In the genomic region with DNA sequence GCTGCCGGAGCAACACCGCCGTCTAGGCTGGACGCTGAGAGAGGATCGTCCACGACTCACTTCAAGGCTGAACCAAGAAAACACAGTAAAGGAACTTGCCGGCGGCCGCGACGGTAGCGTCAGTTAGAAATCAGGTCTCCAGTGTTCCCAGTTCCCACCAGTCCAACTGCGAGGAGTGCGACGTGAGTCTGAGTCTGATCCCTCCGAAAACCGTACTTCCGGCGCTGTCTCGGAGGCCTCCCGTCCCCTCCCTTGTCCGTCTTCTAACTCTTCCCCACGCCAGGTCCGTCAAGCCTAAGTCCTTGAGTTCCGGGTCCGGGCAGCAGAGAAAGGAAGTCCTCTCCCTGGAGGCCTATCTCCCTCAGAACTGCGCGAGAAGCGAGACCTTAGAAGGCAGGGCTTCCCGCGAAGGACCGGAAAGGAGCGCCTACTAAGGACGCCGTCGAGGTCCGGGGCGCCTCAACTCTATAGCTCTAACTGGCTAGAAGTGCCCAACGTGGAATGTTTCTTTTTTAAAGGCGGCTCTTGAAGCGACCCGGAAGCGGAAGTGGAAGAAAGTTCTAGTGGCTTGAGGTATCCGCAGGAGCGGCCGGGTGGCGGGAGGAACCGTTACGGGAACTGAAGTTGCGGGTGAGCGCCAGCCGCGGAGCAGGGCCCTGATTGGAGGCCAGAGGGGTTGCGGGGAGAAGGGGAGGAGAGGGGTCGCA, we compare ENCODE assay signal across 8 cellular contexts. TPM values are rescaled to one million over a fixed set of nuclear protein-coding genes. Genes with fewer than 3 reads are reported as not detected.
DNase-seq lines count a peak whose midpoint lies in the region; ATAC-seq and FAIRE-seq lines count a peak whose summit lies in the region.

A gene with protein sequence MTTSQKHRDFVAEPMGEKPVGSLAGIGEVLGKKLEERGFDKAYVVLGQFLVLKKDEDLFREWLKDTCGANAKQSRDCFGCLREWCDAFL (plus strand): TSS at position 563 of the 707 bp plus-strand sequence. CDS start 748 bp downstream, outside the sequence.
A gene with protein sequence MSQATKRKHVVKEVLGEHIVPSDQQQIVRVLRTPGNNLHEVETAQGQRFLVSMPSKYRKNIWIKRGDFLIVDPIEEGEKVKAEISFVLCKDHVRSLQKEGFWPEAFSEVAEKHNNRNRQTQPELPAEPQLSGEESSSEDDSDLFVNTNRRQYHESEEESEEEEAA (minus strand): TSS at position 217 of the 707 bp plus-strand sequence. CDS start 1,768 bp downstream, outside the sequence.

- peaks cover 24 to 29% of the 10 kb centered on the region in 2 donors for H3K4me1 Mint-ChIP-seq in effector memory CD8-positive, alpha-beta T cell (ENCODE audit: low read depth in 2 of 2)
- H3K4me1 Mint-ChIP-seq in memory B cell = peaks cover 21% of the 10 kb centered on the region

- H3K27ac Mint-ChIP-seq in effector memory CD8-positive, alpha-beta T cell = peak within 1 kb of the TSS; percentile 96 to 97
- peak within 1 kb of the TSS; percentile 99 for H3K27ac Mint-ChIP-seq in memory B cell

- H3K27me3 Mint-ChIP-seq in effector memory CD8-positive, alpha-beta T cell = no peaks in the 10 kb centered on the region
- no peaks in the 10 kb centered on the region for H3K27me3 Mint-ChIP-seq in memory B cell

- DNase-seq in COLO668 (lab: John Stamatoyannopoulos, UW; ENCODE audit: unreplicated experiment) (peak; percentile 96), HTR-8/SVneo (ENCODE audit: insufficient read length, low spot score) (peak; percentile 98), NOMO-1 treated with DMSO at 0.1 percent for 48 hours (lab: John Stamatoyannopoulos, UW; ENCODE audit: unreplicated experiment) (peak; percentile 100), memory B cell (ENCODE audit: low spot score in 2 of 2) (peak; percentile 93 to 96)
- peak; percentile 92 to 97 (median 93) for DNase-seq in effector memory CD8-positive, alpha-beta T cell
- peak; percentile 83 for DNase-seq in stimulated activated CD8-positive, alpha-beta memory T cell treated with anti-CD3 and anti-CD28 coated beads, Interleukin-12 subunit alpha, Interleukin-12 subunit beta, amount 100 ng/mL, for 1 hour (ENCODE audit: low read depth)

- peak; percentile 65 for ATAC-seq in GM21381 (IDR thresholded peaks at IDR 0.05; ENCODE audit: unreplicated experiment)
- ATAC-seq in effector memory CD8-positive, alpha-beta T cell (replicated peaks) = peak; percentile 78
- ATAC-seq in memory B cell (ENCODE audit: low read depth) = peak; percentile 70

- POLR2A ChIA-PET in activated CD8-positive, alpha-beta memory T cell treated with anti-CD3 and anti-CD28 coated beads for 36 hours (lab: Charles Lee) = interaction anchor here (0.8 to 1.5 kb wide), 2 partner anchors 102 to 112 kb away, joined by 3 to 7 read pairs; a partner anchor contains a TSS

- no peaks in the 10 kb centered on the region for H3K9me3 Mint-ChIP-seq in effector memory CD8-positive, alpha-beta T cell
- H3K9me3 Mint-ChIP-seq in memory B cell = no peaks in the 10 kb centered on the region

- FAIRE-seq in HTR-8/SVneo (lab: Jason Lieb, UNC) = peak; percentile 97

- CTCF ChIA-PET in activated CD8-positive, alpha-beta memory T cell treated with anti-CD3 and anti-CD28 coated beads for 36 hours (lab: Charles Lee) = interaction anchor here (0.7 to 1.2 kb wide), 3 partner anchors 20 to 143 kb away, joined by 3 to 5 read pairs (median 3); a partner anchor contains a TSS

- H3K4me3 Mint-ChIP-seq in effector memory CD8-positive, alpha-beta T cell = peak within 1 kb of the TSS; percentile 97
- peak within 1 kb of the TSS; percentile 95 for H3K4me3 Mint-ChIP-seq in memory B cell

- H3K36me3 Mint-ChIP-seq in effector memory CD8-positive, alpha-beta T cell (ENCODE audit: insufficient read depth) = peaks cover 50% of the 10 kb centered on the region
- peaks cover 26% of the 10 kb centered on the region for H3K36me3 Mint-ChIP-seq in memory B cell

RNA-seq across cellular contexts. Expression of the first gene that starts in this region (rescaled TPM):
- 100 to 1,000 TPM; 243 to 253 TPM for total RNA-seq in activated CD8-positive, alpha-beta memory T cell treated with anti-CD3 and anti-CD28 coated beads for 36 hours

RNA-seq across cellular contexts. Expression of the second gene that starts in this region (rescaled TPM):
- 10 to 100 TPM; 73.9 to 80.6 TPM for total RNA-seq in activated CD8-positive, alpha-beta memory T cell treated with anti-CD3 and anti-CD28 coated beads for 36 hours

Comparison
In these comparisons a context has a peak if more than half of its experiments do, and no peak if none do; other contexts are left out.
1. Peak in every context shown above with its lines: DNase-seq and ATAC-seq.